Comparison of ENCODE assay signal across 18 cellular contexts in genomic region chr6:24879351-24879750, GRCh38. TPM values are rescaled to one million over a fixed set of nuclear protein-coding genes. Genes with fewer than 3 reads are reported as not detected.
DNase-seq lines count a peak whose midpoint lies in the region; ATAC-seq lines count a peak whose summit lies in the region.
"Had no signal": no experiment of that assay in that cellular context is flagged by ENCODE, and none has a peak within 500 bp of the region (broad histone marks: within the 10 kb centered on the region; RNA-seq: fewer than 3 reads in every experiment).

No MANE protein-coding gene starts in this region.

- peaks cover 82 to 89% of the 10 kb centered on the region in 2 donors for H3K36me3 Mint-ChIP-seq in CD4-positive, alpha-beta memory T cell
- H3K36me3 Mint-ChIP-seq in activated naive CD8-positive, alpha-beta T cell treated with anti-CD3 and anti-CD28 coated beads, Interleukin-2, amount 50 U/mL, for 24 hours (ENCODE audit: low read depth), result peaks cover 44% of the 10 kb centered on the region
- peaks cover 29 to 91% (median 61%) of the 10 kb centered on the region in 3 donors for H3K36me3 Mint-ChIP-seq in naive thymus-derived CD8-positive, alpha-beta T cell

- POLR2A ChIA-PET in CD4-positive, alpha-beta memory T cell (lab: Charles Lee; ENCODE audit: partially characterized antibody), result interaction anchor here (0.6 to 2.3 kb wide), 6 partner anchors 9 to 55 kb away, joined by 3 to 11 read pairs (median 4); no protein-coding TSS in a partner anchor
- POLR2A ChIA-PET in naive thymus-derived CD8-positive, alpha-beta T cell (lab: Charles Lee), result interaction anchor here (0.6 to 0.9 kb wide), 3 partner anchors 13 to 147 kb away, joined by 3 to 6 read pairs (median 5); no protein-coding TSS in a partner anchor

- no peaks in the 10 kb centered on the region for H3K9me3 ChIP-seq in CD4-positive, alpha-beta memory T cell (ENCODE audit: control insufficient read depth in 1 of 2, low read length in 2 of 2)
- H3K9me3 ChIP-seq: testis had no signal

- H3K27ac ChIP-seq in CD4-positive, alpha-beta memory T cell (ENCODE audit: low read depth, low read length), result peak overlapping the region; percentile 31
- H3K27ac ChIP-seq: ascending aorta, C4-2B, testis had no signal

- H3K4me3 Mint-ChIP-seq in CD4-positive, alpha-beta memory T cell, result peak overlapping the region in 5 of 8 donors; percentile 1 to 58 (median 5)
- H3K4me3 Mint-ChIP-seq in activated naive CD8-positive, alpha-beta T cell treated with anti-CD3 and anti-CD28 coated beads, Interleukin-2, amount 50 U/mL, for 24 hours, result no peak overlapping the region
- peak overlapping the region in 6 of 10 donors; percentile 3 to 39 (median 32) for H3K4me3 Mint-ChIP-seq in naive thymus-derived CD8-positive, alpha-beta T cell

- intact Hi-C loops in CD4-positive, alpha-beta memory T cell (cut with micrococcal nuclease), result no loop called here
- intact Hi-C loops in Right ventricle myocardium inferior (cut with DNase I), result no loop called here

- H3K4me1 Mint-ChIP-seq in CD4-positive, alpha-beta memory T cell, result peaks cover 60 to 97% (median 77%) of the 10 kb centered on the region in 4 donors
- H3K4me1 Mint-ChIP-seq in activated naive CD8-positive, alpha-beta T cell treated with anti-CD3 and anti-CD28 coated beads, Interleukin-2, amount 50 U/mL, for 24 hours, result peaks cover 80% of the 10 kb centered on the region
- peaks cover 39 to 93% (median 91%) of the 10 kb centered on the region in 4 donors for H3K4me1 Mint-ChIP-seq in naive thymus-derived CD8-positive, alpha-beta T cell

- H3K27me3 Mint-ChIP-seq in CD4-positive, alpha-beta memory T cell, result no peaks in the 10 kb centered on the region
- no peaks in the 10 kb centered on the region for H3K27me3 Mint-ChIP-seq in activated naive CD8-positive, alpha-beta T cell treated with anti-CD3 and anti-CD28 coated beads, Interleukin-2, amount 50 U/mL, for 24 hours
- no peaks in the 10 kb centered on the region for H3K27me3 Mint-ChIP-seq in naive thymus-derived CD8-positive, alpha-beta T cell

- H3K9me3 Mint-ChIP-seq in CD4-positive, alpha-beta memory T cell, result peaks cover 0 to 7% (median 2%) of the 10 kb centered on the region in 8 donors
- peaks cover 24% of the 10 kb centered on the region for H3K9me3 Mint-ChIP-seq in activated naive CD8-positive, alpha-beta T cell treated with anti-CD3 and anti-CD28 coated beads, Interleukin-2, amount 50 U/mL, for 24 hours
- H3K9me3 Mint-ChIP-seq in naive thymus-derived CD8-positive, alpha-beta T cell, result peaks cover 0 to 17% (median 2%) of the 10 kb centered on the region in 9 donors

- no peak for DNase-seq in CD4-positive, alpha-beta memory T cell
- peak; percentile 83 for DNase-seq in GM04503 (ENCODE audit: low read depth)
- no peak for DNase-seq in activated naive CD8-positive, alpha-beta T cell treated with anti-CD3 and anti-CD28 coated beads, Interleukin-2, amount 50 U/mL, for 24 hours
- DNase-seq in naive thymus-derived CD8-positive, alpha-beta T cell, result no peak
- no peak for DNase-seq in Right ventricle myocardium inferior (ENCODE audit: missing footprints)
- DNase-seq in cerebellar nuclear complex (lab: John Stamatoyannopoulos, UW), result no peak
- DNase-seq in stimulated activated CD4-positive, alpha-beta T cell treated with anti-CD3 and anti-CD28 coated beads, Interleukin-12 subunit alpha, Interleukin-12 subunit beta, amount 100 ng/mL, for 4 hours, result no peak
- DNase-seq: activated CD4-positive, alpha-beta T cell treated with anti-CD3 and anti-CD28 coated beads, Interleukin-2, amount 50 U/mL, for 48 hours; DMS79; HCEC 1CT; hypothalamus; Kasumi-1; left cardiac atrium; stimulated activated CD4-positive, alpha-beta T cell treated with anti-CD3 and anti-CD28 coated beads, Interleukin-2, amount 100 ng/mL, for 48 hours; testis had no signal

- H3K4me1 ChIP-seq in CD4-positive, alpha-beta memory T cell (ENCODE audit: insufficient read depth, low read length), result peaks cover 89% of the 10 kb centered on the region
- H3K4me1 ChIP-seq: ascending aorta, testis had no signal

- H3K4me3 ChIP-seq in CD4-positive, alpha-beta memory T cell (ENCODE audit: low read length in 2 of 2), result no peak overlapping the region
- H3K4me3 ChIP-seq: ascending aorta, testis had no signal

- CTCF ChIA-PET in CD4-positive, alpha-beta memory T cell (lab: Charles Lee; ENCODE audit: partially characterized antibody), result interaction anchor here (1.1 to 5.2 kb wide), 5 partner anchors 10 to 112 kb away, joined by 3 to 34 read pairs (median 6); partner anchors contain the start of gene RIPOR2

- no peak for ATAC-seq in activated naive CD8-positive, alpha-beta T cell treated with anti-CD3 and anti-CD28 coated beads, Interleukin-2, amount 50 U/mL, for 24 hours
- no peak for ATAC-seq in naive thymus-derived CD8-positive, alpha-beta T cell
- ATAC-seq in Right ventricle myocardium inferior, result no peak
- ATAC-seq: left cardiac atrium, sciatic nerve had no signal

- H3K27me3 ChIP-seq in CD4-positive, alpha-beta memory T cell (ENCODE audit: insufficient read depth, low read length), result no peaks in the 10 kb centered on the region
- H3K27me3 ChIP-seq: ascending aorta, testis had no signal

- peak overlapping the region in 6 of 7 donors; percentile 4 to 90 (median 74) for H3K27ac Mint-ChIP-seq in CD4-positive, alpha-beta memory T cell
- H3K27ac Mint-ChIP-seq in activated naive CD8-positive, alpha-beta T cell treated with anti-CD3 and anti-CD28 coated beads, Interleukin-2, amount 50 U/mL, for 24 hours, result peak overlapping the region; percentile 67
- H3K27ac Mint-ChIP-seq in naive thymus-derived CD8-positive, alpha-beta T cell, result peak overlapping the region; percentile 54 to 96 (median 80)

- H3K36me3 ChIP-seq in CD4-positive, alpha-beta memory T cell (ENCODE audit: insufficient read depth, low read length), result peaks cover 50% of the 10 kb centered on the region
- H3K36me3 ChIP-seq: ascending aorta had no signal

RNA-seq across cellular contexts. Expression of gene RIPOR2, which starts 56.4 kb away (rescaled TPM):
- total RNA-seq in CD4-positive, alpha-beta memory T cell, result 100 to 1,000 TPM; 420 to 432 TPM
- 100 to 1,000 TPM; 431 to 458 TPM for polyA plus RNA-seq in CD4-positive, alpha-beta memory T cell
- 100 to 1,000 TPM; 511 to 531 TPM for total RNA-seq in naive thymus-derived CD8-positive, alpha-beta T cell
- polyA plus RNA-seq in naive thymus-derived CD8-positive, alpha-beta T cell, result 100 to 1,000 TPM; 413 to 542 (median 468) TPM
- 2.6 TPM for total RNA-seq in Right ventricle myocardium inferior

Comparison
In these comparisons a context has a peak if more than half of its experiments do, and no peak if none do; other contexts are left out.
1. RNA of gene RIPOR2, which starts 56.4 kb away (total RNA-seq): 511 to 531 TPM in naive thymus-derived CD8-positive, alpha-beta T cell and 420 to 432 TPM in CD4-positive, alpha-beta memory T cell; 2.6 TPM in Right ventricle myocardium inferior (single experiment); every median in the first group is over 100 times any median in the second.
2. Peak in every context shown above with its lines, with median percentiles within 50 percentile points of each other: H3K27ac Mint-ChIP-seq.